ENCODE assay signal across 3 cellular contexts in the genomic region with DNA sequence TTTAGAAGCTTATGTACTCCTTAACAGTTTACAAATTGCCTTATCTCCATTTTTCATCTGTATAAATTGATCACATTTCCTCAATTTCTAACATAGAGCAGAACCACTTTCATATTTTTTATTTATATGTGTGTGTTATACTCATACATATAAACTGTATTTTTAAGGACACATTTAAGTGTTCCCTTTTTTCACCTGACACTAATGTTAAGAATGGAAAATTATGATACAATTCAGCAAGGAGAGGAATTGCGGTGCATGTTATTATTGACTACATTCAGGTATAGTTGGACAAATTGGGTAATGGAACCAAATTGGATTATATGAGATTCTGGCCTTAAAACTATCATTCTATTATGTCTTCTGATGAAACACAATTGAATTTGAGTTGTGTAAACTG.
"Had no signal": no experiment of that assay in that cellular context is flagged by ENCODE, and none has a peak within 500 bp of the region (broad histone marks: within the 10 kb centered on the region; RNA-seq: fewer than 3 reads in every experiment).

No MANE protein-coding gene starts in this region.

- ATAC-seq: GM12878 had no signal

- DNase-seq: GDM1, GF-D8 had no signal

- H3K4me3 ChIP-seq: GM12878 had no signal
